Comparison of ENCODE assay signal across 2 cellular contexts in the genomic region with DNA sequence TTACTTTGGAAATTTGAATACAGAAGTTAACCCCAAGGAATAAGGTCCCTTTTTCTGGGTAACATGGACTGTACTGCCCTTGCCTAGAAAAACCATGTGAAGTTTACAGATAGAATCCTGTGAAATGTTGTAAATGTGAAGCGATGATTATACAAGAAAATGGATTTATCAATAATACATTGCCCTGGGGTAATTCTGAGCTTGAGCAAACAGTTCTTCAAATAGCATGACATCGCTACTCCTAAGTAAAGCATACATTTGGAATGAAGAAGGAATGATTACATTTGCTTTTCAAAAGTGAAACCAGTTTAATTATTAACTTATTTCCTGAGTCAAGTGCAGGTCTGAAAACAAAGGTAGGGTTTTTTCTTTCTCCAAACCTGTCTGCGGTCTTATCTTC.
TF ChIP-seq lines count a peak whose summit lies in the region.

No MANE protein-coding gene starts in this region.

TF ChIP-seq in A549, 52 proteins besides CTCF, POLR2A, EP300 and RAD21:
- TF ChIP-seq MAZ (IDR thresholded peaks at IDR 0.05; ENCODE audit: borderline replicate concordance, low read depth, low read length) (no peak), ZFP36 (IDR thresholded peaks at IDR 0.05; ENCODE audit: borderline replicate concordance, partially characterized antibody) (no peak), KDM1A (IDR thresholded peaks at IDR 0.05; ENCODE audit: low read depth) (no peak), ESRRA (IDR thresholded peaks at IDR 0.05; ENCODE audit: borderline replicate concordance, low read length) (no peak), RFX5 (IDR thresholded peaks at IDR 0.05) (no peak), NR3C1 (IDR thresholded peaks at IDR 0.05) (no peak), SMC3 (IDR thresholded peaks at IDR 0.05) (no peak), HOXB5 (CRISPR knock-in tag; IDR thresholded peaks at IDR 0.05) (no peak), JUN (IDR thresholded peaks at IDR 0.05) (no peak)
- TF ChIP-seq, protein P1, sequence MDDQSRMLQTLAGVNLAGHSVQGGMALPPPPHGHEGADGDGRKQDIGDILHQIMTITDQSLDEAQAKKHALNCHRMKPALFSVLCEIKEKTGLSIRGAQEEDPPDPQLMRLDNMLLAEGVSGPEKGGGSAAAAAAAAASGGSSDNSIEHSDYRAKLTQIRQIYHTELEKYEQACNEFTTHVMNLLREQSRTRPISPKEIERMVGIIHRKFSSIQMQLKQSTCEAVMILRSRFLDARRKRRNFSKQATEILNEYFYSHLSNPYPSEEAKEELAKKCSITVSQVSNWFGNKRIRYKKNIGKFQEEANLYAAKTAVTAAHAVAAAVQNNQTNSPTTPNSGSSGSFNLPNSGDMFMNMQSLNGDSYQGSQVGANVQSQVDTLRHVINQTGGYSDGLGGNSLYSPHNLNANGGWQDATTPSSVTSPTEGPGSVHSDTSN (IDR thresholded peaks at IDR 0.05): no peak

TF ChIP-seq in IMR-90, 13 proteins besides CTCF, POLR2A, EP300 and RAD21:
- TF ChIP-seq CEBPB (IDR thresholded peaks at IDR 0.05; ENCODE audit: low read depth, low read length): no peak
- TF ChIP-seq FOS (IDR thresholded peaks at IDR 0.05; ENCODE audit: low read depth, low read length): no peak
- no peak for TF ChIP-seq SMC3 (IDR thresholded peaks at IDR 0.05; ENCODE audit: low read depth, low read length)
- no peak for TF ChIP-seq MXI1 (IDR thresholded peaks at IDR 0.05; ENCODE audit: borderline replicate concordance, low read depth, low read length)
- no peak for TF ChIP-seq MAZ (IDR thresholded peaks at IDR 0.05; ENCODE audit: borderline replicate concordance, low read depth, low read length)
- TF ChIP-seq, protein P2, sequence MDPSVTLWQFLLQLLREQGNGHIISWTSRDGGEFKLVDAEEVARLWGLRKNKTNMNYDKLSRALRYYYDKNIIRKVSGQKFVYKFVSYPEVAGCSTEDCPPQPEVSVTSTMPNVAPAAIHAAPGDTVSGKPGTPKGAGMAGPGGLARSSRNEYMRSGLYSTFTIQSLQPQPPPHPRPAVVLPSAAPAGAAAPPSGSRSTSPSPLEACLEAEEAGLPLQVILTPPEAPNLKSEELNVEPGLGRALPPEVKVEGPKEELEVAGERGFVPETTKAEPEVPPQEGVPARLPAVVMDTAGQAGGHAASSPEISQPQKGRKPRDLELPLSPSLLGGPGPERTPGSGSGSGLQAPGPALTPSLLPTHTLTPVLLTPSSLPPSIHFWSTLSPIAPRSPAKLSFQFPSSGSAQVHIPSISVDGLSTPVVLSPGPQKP (IDR thresholded peaks at IDR 0.05; ENCODE audit: borderline replicate concordance, low read depth, low read length): no peak
- no peak for TF ChIP-seq BHLHE40 (IDR thresholded peaks at IDR 0.05; ENCODE audit: low read depth, low read length)
- no peak for TF ChIP-seq RCOR1 (IDR thresholded peaks at IDR 0.05; ENCODE audit: insufficient replicate concordance, low read length)
- TF ChIP-seq MAFK (IDR thresholded peaks at IDR 0.05; ENCODE audit: low read depth, low read length): no peak
- no peak for TF ChIP-seq NFE2L2 (IDR thresholded peaks at IDR 0.05; ENCODE audit: low read depth, low read length)
- TF ChIP-seq, protein P3, sequence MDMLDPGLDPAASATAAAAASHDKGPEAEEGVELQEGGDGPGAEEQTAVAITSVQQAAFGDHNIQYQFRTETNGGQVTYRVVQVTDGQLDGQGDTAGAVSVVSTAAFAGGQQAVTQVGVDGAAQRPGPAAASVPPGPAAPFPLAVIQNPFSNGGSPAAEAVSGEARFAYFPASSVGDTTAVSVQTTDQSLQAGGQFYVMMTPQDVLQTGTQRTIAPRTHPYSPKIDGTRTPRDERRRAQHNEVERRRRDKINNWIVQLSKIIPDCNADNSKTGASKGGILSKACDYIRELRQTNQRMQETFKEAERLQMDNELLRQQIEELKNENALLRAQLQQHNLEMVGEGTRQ (IDR thresholded peaks at IDR 0.05; ENCODE audit: low read depth, low read length): no peak
- TF ChIP-seq RFX5 (IDR thresholded peaks at IDR 0.05; ENCODE audit: low read depth, low read length): no peak
- TF ChIP-seq CHD1 (IDR thresholded peaks at IDR 0.05; ENCODE audit: low read depth, low read length): no peak
